1 cellular context compared by ENCODE assay signal in genomic region chr19:32374362-32374761, GRCh38.
TF ChIP-seq lines count a peak whose summit lies in the region.

No MANE protein-coding gene starts in this region.

TF ChIP-seq in K562, 482 proteins besides CTCF, POLR2A, EP300 and RAD21:
- TF ChIP-seq MEF2A (IDR thresholded peaks at IDR 0.05; ENCODE audit: control insufficient read depth, low read depth, low read length) (peak; percentile 31; the same call in 1 of the 2 replicates), ZFX (CRISPR knock-in tag; IDR thresholded peaks at IDR 0.05) (0 out of 2 replicates have a peak, but pooled peaks have one; percentile 26), EHMT2 (IDR thresholded peaks at IDR 0.05) (0 out of 2 replicates have a peak, but pooled peaks have one; percentile 9), NFATC3 (IDR thresholded peaks at IDR 0.05) (peak; percentile 82; the same call in 1 of the 2 replicates)
